ENCODE assay signal across 9 cellular contexts in genomic region chr13:32669030-32669646, GRCh38.
DNase-seq lines count a peak whose midpoint lies in the region; ATAC-seq and TF ChIP-seq lines count a peak whose summit lies in the region.
"Had no signal": no experiment of that assay in that cellular context is flagged by ENCODE, and none has a peak within 500 bp of the region (broad histone marks: within the 10 kb centered on the region; RNA-seq: fewer than 3 reads in every experiment).

No MANE protein-coding gene starts in this region.

- peak; percentile 77 for TF ChIP-seq CTCF in AG10803 (conservative IDR thresholded peaks at IDR 0.05; ENCODE audit: low read length)
- TF ChIP-seq CTCF in GM12875 (IDR thresholded peaks at IDR 0.05; ENCODE audit: borderline replicate concordance, insufficient read depth, low read depth, low read length): peak; percentile 46; the same call in 1 of the 2 replicates
- TF ChIP-seq CTCF in upper lobe of right lung (IDR thresholded peaks at IDR 0.05): peak; percentile 64

- DNase-seq in AG10803 (ENCODE audit: low read depth) (peak; percentile 61), NCI-H2081 treated with DMSO at 0.1 percent for 48 hours (lab: John Stamatoyannopoulos, UW) (peak; percentile 49), immature natural killer cell (peak; percentile 25 to 41 (median 26)), upper lobe of right lung (no peak), NK-92 (lab: John Stamatoyannopoulos, UW; ENCODE audit: unreplicated experiment) (no peak)

- intact Hi-C loops in upper lobe of right lung (cut with DNase I): no loop called here

- ATAC-seq in activated T-helper 17 cell treated with anti-CD3 and anti-CD28 coated beads, Interleukin-2, amount 50 U/mL, for 72 hours (replicated peaks): peak; percentile 34
- ATAC-seq in upper lobe of right lung: peak; percentile 65
- no peak for ATAC-seq in HG02884 (IDR thresholded peaks at IDR 0.05; ENCODE audit: unreplicated experiment)

- no peaks in the 10 kb centered on the region for H3K4me1 Mint-ChIP-seq in activated T-helper 17 cell treated with anti-CD3 and anti-CD28 coated beads, Interleukin-2, amount 50 U/mL, for 72 hours
- no peaks in the 10 kb centered on the region for H3K4me1 Mint-ChIP-seq in immature natural killer cell

- no peak overlapping the region for H3K4me3 ChIP-seq in AG10803 (ENCODE audit: low read length)
- no peak overlapping the region for H3K4me3 ChIP-seq in GM12875 (ENCODE audit: low read depth, low read length)
- no peak overlapping the region for H3K4me3 ChIP-seq in upper lobe of right lung
- H3K4me3 ChIP-seq: lung had no signal

- H3K36me3 ChIP-seq in upper lobe of right lung: peaks cover 5% of the 10 kb centered on the region

- no peaks in the 10 kb centered on the region for H3K9me3 ChIP-seq in upper lobe of right lung

- no peaks in the 10 kb centered on the region for H3K27me3 ChIP-seq in upper lobe of right lung

- no peak overlapping the region for H3K4me3 Mint-ChIP-seq in activated T-helper 17 cell treated with anti-CD3 and anti-CD28 coated beads, Interleukin-2, amount 50 U/mL, for 72 hours
- no peak overlapping the region for H3K4me3 Mint-ChIP-seq in immature natural killer cell

- H3K27ac ChIP-seq in upper lobe of right lung: no peak overlapping the region

- H3K36me3 Mint-ChIP-seq in activated T-helper 17 cell treated with anti-CD3 and anti-CD28 coated beads, Interleukin-2, amount 50 U/mL, for 72 hours (ENCODE audit: low read depth): peaks cover 62% of the 10 kb centered on the region
- peaks cover 0 to 6% (median 3%) of the 10 kb centered on the region in 3 donors for H3K36me3 Mint-ChIP-seq in immature natural killer cell

- H3K27ac Mint-ChIP-seq in activated T-helper 17 cell treated with anti-CD3 and anti-CD28 coated beads, Interleukin-2, amount 50 U/mL, for 72 hours: no peak overlapping the region
- peak overlapping the region in 1 of 6 donors; percentile 34 for H3K27ac Mint-ChIP-seq in immature natural killer cell

- H3K27me3 Mint-ChIP-seq in activated T-helper 17 cell treated with anti-CD3 and anti-CD28 coated beads, Interleukin-2, amount 50 U/mL, for 72 hours: no peaks in the 10 kb centered on the region
- no peaks in the 10 kb centered on the region for H3K27me3 Mint-ChIP-seq in immature natural killer cell (ENCODE audit: low read depth in 3 of 3)

- no peaks in the 10 kb centered on the region for H3K9me3 Mint-ChIP-seq in activated T-helper 17 cell treated with anti-CD3 and anti-CD28 coated beads, Interleukin-2, amount 50 U/mL, for 72 hours
- H3K9me3 Mint-ChIP-seq in immature natural killer cell: no peaks in the 10 kb centered on the region

- no peaks in the 10 kb centered on the region for H3K4me1 ChIP-seq in upper lobe of right lung

Comparison
In these comparisons a context has a peak if more than half of its experiments do, and no peak if none do; other contexts are left out.
1. DNase-seq: peak in AG10803 (single experiment), NCI-H2081 treated with DMSO at 0.1 percent for 48 hours (single experiment) and immature natural killer cell (3 of 3); none in upper lobe of right lung (single experiment) and NK-92 (single experiment).
2. Peak in every context shown above with its lines, with median percentiles within 50 percentile points of each other: CTCF ChIP-seq.